Comparison of ENCODE assay signal across 8 cellular contexts in the genomic region with DNA sequence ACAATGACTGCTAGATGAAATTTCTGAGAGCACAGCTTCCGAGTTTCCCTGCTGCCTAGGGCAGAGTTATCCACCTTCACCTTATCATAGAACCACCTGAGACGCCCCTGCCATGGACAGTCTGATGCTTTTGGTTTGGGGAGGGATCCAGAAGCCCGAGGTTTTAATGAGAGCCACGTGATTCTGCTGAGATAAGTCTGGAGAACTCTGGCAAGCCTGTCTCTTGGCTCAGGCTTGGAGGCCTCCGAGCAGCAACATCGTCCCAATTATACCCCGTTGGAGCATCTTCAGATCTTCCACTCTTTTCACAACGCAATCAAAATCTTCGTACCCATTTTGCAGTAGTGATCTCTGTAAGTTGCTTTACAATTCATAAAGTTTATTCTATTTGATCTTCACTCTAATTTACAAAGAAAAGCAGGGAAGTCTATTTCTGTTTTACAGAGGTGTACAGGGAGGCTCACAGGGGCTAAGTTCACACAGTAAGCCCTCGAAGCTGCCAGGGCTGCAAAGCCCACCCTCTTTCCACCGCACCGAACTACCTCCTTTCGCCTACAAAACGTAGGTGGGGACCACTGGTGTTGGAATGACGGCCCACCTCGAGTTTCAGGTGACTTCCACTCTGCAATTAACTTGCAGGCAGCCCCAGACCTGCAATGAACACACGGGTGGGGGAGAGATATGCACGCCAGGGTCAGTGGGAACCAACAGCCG. TPM values are rescaled to one million over a fixed set of nuclear protein-coding genes. Genes with fewer than 3 reads are reported as not detected.
DNase-seq lines count a peak whose midpoint lies in the region; ATAC-seq and TF ChIP-seq lines count a peak whose summit lies in the region.

No MANE protein-coding gene starts in this region.

- ATAC-seq in GM19035 (IDR thresholded peaks at IDR 0.05; ENCODE audit: unreplicated experiment) (no peak), HG02852 (IDR thresholded peaks at IDR 0.05; ENCODE audit: unreplicated experiment) (no peak)

- H3K4me1 ChIP-seq in liver (ENCODE audit: control insufficient read depth in 4 of 4, insufficient read depth in 4 of 4, low read length in 3 of 4): peaks cover 0 to 18% (median 12%) of the 10 kb centered on the region in 4 donors
- peaks cover 6 to 18% of the 10 kb centered on the region in 2 donors for H3K4me1 ChIP-seq in thyroid gland

- no peak for TF ChIP-seq POLR2A in thyroid gland (IDR thresholded peaks at IDR 0.05)

- peaks cover 17% of the 10 kb centered on the region for H3K36me3 Mint-ChIP-seq in brain

- H3K27ac Mint-ChIP-seq in brain: peak overlapping the region; percentile 59 to 98 (median 91)

- H3K9me3 ChIP-seq in liver (ENCODE audit: control insufficient read depth in 4 of 4, low read length in 3 of 4) (no peaks in the 10 kb centered on the region), thyroid gland (no peaks in the 10 kb centered on the region)

- TF ChIP-seq CTCF in AG10803 (conservative IDR thresholded peaks at IDR 0.05; ENCODE audit: low read length) (no peak), HL-60 (IDR thresholded peaks at IDR 0.05; ENCODE audit: insufficient read depth, low read length) (no peak), brain (conservative IDR thresholded peaks at IDR 0.05) (no peak), liver (IDR thresholded peaks at IDR 0.05; ENCODE audit: low read depth, low read length, missing input control) (no peak), thyroid gland (IDR thresholded peaks at IDR 0.05) (peak in 1 of 6 experiments; percentile 1)

- peaks cover 23% of the 10 kb centered on the region for H3K4me1 Mint-ChIP-seq in brain

- intact Hi-C loops in thyroid gland (cut with DNase I): no loop called here

- H3K36me3 ChIP-seq in liver (ENCODE audit: control insufficient read depth in 4 of 4, insufficient read depth in 3 of 4, low read depth in 1 of 4, low read length in 3 of 4) (no peaks in the 10 kb centered on the region), thyroid gland (no peaks in the 10 kb centered on the region)

- peaks cover 3% of the 10 kb centered on the region for H3K27me3 ChIP-seq in HL-60 (ENCODE audit: insufficient read depth, poor library complexity, severe bottlenecking)
- H3K27me3 ChIP-seq in liver (ENCODE audit: control insufficient read depth in 4 of 4, insufficient read depth in 4 of 4, low read length in 3 of 4): no peaks in the 10 kb centered on the region
- H3K27me3 ChIP-seq in thyroid gland: no peaks in the 10 kb centered on the region

- peak overlapping the region; percentile 92 to 97 (median 93) for H3K4me3 Mint-ChIP-seq in brain

- DNase-seq in AG10803 (ENCODE audit: low read depth) (no peak), HL-60 (ENCODE audit: low read depth in 1 of 2, low spot score in 1 of 2) (no peak), thyroid gland (peak; percentile 17 to 19), GF-D8 (lab: John Stamatoyannopoulos, UW) (no peak)

- H3K9ac ChIP-seq in liver (ENCODE audit: low read depth in 1 of 2, low read length in 2 of 2): peak overlapping the region in 1 of 2 donors; percentile 77

- WGBS in liver: 28% methylated on average over 19 of the region's 19 CpGs
- 29 to 35% methylated on average over 14 to 18 of the region's 19 CpGs for WGBS in thyroid gland, 2 donors

- peak overlapping the region; percentile 71 for H3K4me3 ChIP-seq in AG10803 (ENCODE audit: low read length)
- H3K4me3 ChIP-seq in HL-60 (replicated peaks; ENCODE audit: insufficient read depth, low read length): peak overlapping the region; percentile 76
- H3K4me3 ChIP-seq in liver (ENCODE audit: low read depth in 1 of 3, low read length in 3 of 3): peak overlapping the region; percentile 51 to 87 (median 76)
- peak overlapping the region; percentile 60 to 84 (median 73) for H3K4me3 ChIP-seq in thyroid gland (replicated peaks in 1 of 3)

- H3K27me3 Mint-ChIP-seq in brain: peaks cover 3% of the 10 kb centered on the region

- peaks cover 21 to 27% (median 23%) of the 10 kb centered on the region in 5 experiments for H3K9me3 Mint-ChIP-seq in brain

- no peak for TF ChIP-seq RAD21 in liver (IDR thresholded peaks at IDR 0.05)

- H3K27ac ChIP-seq in HL-60 (replicated peaks) (no peak overlapping the region), liver (ENCODE audit: low read depth in 1 of 2, low read length in 2 of 2) (peak overlapping the region; percentile 75 to 87), thyroid gland (peak overlapping the region; percentile 86 to 95 (median 93))

TF ChIP-seq in liver, 16 proteins besides CTCF, POLR2A, EP300 and RAD21:
- TF ChIP-seq NR2F2 (IDR thresholded peaks at IDR 0.05) (no peak), TAF1 (conservative IDR thresholded peaks at IDR 0.05) (no peak), HNF4G (IDR thresholded peaks at IDR 0.05) (no peak), GABPA (IDR thresholded peaks at IDR 0.05 in 1 of 2, conservative IDR thresholded peaks at IDR 0.05 in 1 of 2) (no peak), EGR1 (IDR thresholded peaks at IDR 0.05; ENCODE audit: low read depth in 2 of 2) (no peak), FOXA2 (IDR thresholded peaks at IDR 0.05) (no peak), HNF4A (conservative IDR thresholded peaks at IDR 0.05) (no peak)
- TF ChIP-seq, protein P1, sequence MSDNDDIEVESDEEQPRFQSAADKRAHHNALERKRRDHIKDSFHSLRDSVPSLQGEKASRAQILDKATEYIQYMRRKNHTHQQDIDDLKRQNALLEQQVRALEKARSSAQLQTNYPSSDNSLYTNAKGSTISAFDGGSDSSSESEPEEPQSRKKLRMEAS (IDR thresholded peaks at IDR 0.05): no peak
- TF ChIP-seq, protein P2, sequence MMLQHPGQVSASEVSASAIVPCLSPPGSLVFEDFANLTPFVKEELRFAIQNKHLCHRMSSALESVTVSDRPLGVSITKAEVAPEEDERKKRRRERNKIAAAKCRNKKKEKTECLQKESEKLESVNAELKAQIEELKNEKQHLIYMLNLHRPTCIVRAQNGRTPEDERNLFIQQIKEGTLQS (IDR thresholded peaks at IDR 0.05): no peak

RNA-seq across cellular contexts. Expression of a gene that starts 0.5 kb away (rescaled TPM):
- polyA plus RNA-seq in brain (ENCODE audit: insufficient read depth, low read depth, low replicate concordance) (3.2 TPM), liver (1 to 10 TPM; 1.3 to 1.5 TPM)
- total RNA-seq in liver (1 to 10 TPM; 1.7 to 2.2 TPM), thyroid gland (10 to 100 TPM in 3 of 4 donors, 1 to 10 TPM in 1; 7.9 to 15.9 (median 10.5) TPM)

Comparison
In these comparisons a context has a peak if more than half of its experiments do, and no peak if none do; other contexts are left out.
1. DNase-seq: peak in thyroid gland (2 of 2); none in AG10803 (single experiment), HL-60 (0 of 2) and GF-D8 (single experiment).
2. Peak in every context shown above with its lines, with median percentiles within 50 percentile points of each other: H3K4me3 ChIP-seq.